ENCODE assay signal across 28 cellular contexts in the genomic region with DNA sequence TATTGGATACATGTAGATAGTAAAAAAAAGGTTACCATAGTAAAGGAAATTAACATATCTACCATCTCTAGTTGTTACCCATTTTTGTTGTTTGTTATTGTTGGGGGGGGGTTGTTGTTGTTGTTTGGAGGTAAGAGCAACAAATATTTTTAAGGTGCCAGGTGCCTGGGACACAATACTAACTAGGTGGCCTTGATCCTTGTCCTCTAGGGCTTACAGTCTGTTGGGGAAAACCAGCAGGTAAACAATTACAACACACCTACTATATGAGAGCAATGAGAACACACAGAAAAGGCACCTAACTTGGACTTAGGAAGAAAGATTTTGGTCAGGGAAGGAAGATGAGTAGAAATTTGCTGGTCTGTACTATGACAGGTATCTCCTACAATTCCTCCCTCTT. TPM values are rescaled to one million over a fixed set of nuclear protein-coding genes. Genes with fewer than 3 reads are reported as not detected.
"Had no signal": no experiment of that assay in that cellular context is flagged by ENCODE, and none has a peak within 500 bp of the region (broad histone marks: within the 10 kb centered on the region; RNA-seq: fewer than 3 reads in every experiment).

No MANE protein-coding gene starts in this region.

- H3K4me3 ChIP-seq: lower lobe of right lung, psoas muscle, skin epidermis, stomach, testis, thyroid gland, transverse colon, upper lobe of left lung, vagina had no signal

- H3K36me3 ChIP-seq: lower lobe of right lung, neutrophil, stomach, thyroid gland, transverse colon, upper lobe of left lung, vagina had no signal

- DNase-seq: hypothalamus; immature natural killer cell; kidney; left ventricle myocardium superior; lower lobe of right lung; mammary epithelial cell; mesenchymal stem cell; naive thymus-derived CD8-positive, alpha-beta T cell; occipital lobe; psoas muscle; stimulated activated CD4-positive, alpha-beta T cell treated with anti-CD3 and anti-CD28 coated beads, Interleukin-12 subunit alpha, Interleukin-12 subunit beta, amount 100 ng/mL, for 4 hours; stimulated activated CD4-positive, alpha-beta T cell treated with anti-CD3 and anti-CD28 coated beads, Interleukin-15, amount 100 ng/mL, for 24 hours; stimulated activated CD4-positive, alpha-beta T cell treated with anti-CD3 and anti-CD28 coated beads, Interleukin-2, amount 100 ng/mL, for 24 hours; stimulated activated CD4-positive, alpha-beta T cell treated with anti-CD3 and anti-CD28 coated beads, Interleukin-4, amount 100 ng/mL, for 1 hour; stimulated activated naive B cell treated with anti-CD40 and anti-IgM and Interleukin-4, amounts not matched to agents 10 μg/mL and 1 μg/mL and 100 μg/mL, for 72 hours; stimulated activated naive CD8-positive, alpha-beta T cell treated with anti-CD3 and anti-CD28 coated beads, Interleukin-15, Interleukin-2, amounts not matched to agents 100 U/mL and 50 U/mL, for 24 hours; stomach; testis; thyroid gland; transverse colon; upper lobe of left lung had no signal

- H3K27me3 ChIP-seq: neutrophil, stomach, testis, thyroid gland, transverse colon, upper lobe of left lung, vagina had no signal

- H3K27me3 Mint-ChIP-seq: naive thymus-derived CD8-positive, alpha-beta T cell; stimulated activated naive B cell treated with anti-CD40 and anti-IgM and Interleukin-4, amounts not matched to agents 10 μg/mL and 1 μg/mL and 100 μg/mL, for 72 hours had no signal

- H3K36me3 Mint-ChIP-seq: immature natural killer cell; naive thymus-derived CD8-positive, alpha-beta T cell; stimulated activated naive B cell treated with anti-CD40 and anti-IgM and Interleukin-4, amounts not matched to agents 10 μg/mL and 1 μg/mL and 100 μg/mL, for 72 hours had no signal

- ATAC-seq: left ventricle myocardium superior; lower lobe of right lung; naive thymus-derived CD8-positive, alpha-beta T cell; psoas muscle; sciatic nerve; stimulated activated naive B cell treated with anti-CD40 and anti-IgM and Interleukin-4, amounts not matched to agents 10 μg/mL and 1 μg/mL and 100 μg/mL, for 72 hours; stimulated activated naive CD8-positive, alpha-beta T cell treated with anti-CD3 and anti-CD28 coated beads, Interleukin-15, Interleukin-2, amounts not matched to agents 100 U/mL and 50 U/mL, for 24 hours had no signal

- H3K27ac ChIP-seq: lower lobe of right lung, neutrophil, parathyroid adenoma, psoas muscle, skin epidermis, stomach, testis, thyroid gland, transverse colon, upper lobe of left lung, vagina had no signal

- H3K9me3 ChIP-seq: lower lobe of right lung, neutrophil, psoas muscle, stomach, testis, thyroid gland, transverse colon, upper lobe of left lung, vagina had no signal

- H3K9me3 Mint-ChIP-seq: naive thymus-derived CD8-positive, alpha-beta T cell; nephron; neural crest cell; stimulated activated naive B cell treated with anti-CD40 and anti-IgM and Interleukin-4, amounts not matched to agents 10 μg/mL and 1 μg/mL and 100 μg/mL, for 72 hours had no signal

- H3K9ac ChIP-seq: parathyroid adenoma had no signal

- H3K27ac Mint-ChIP-seq: immature natural killer cell; naive thymus-derived CD8-positive, alpha-beta T cell; nephron; stimulated activated naive B cell treated with anti-CD40 and anti-IgM and Interleukin-4, amounts not matched to agents 10 μg/mL and 1 μg/mL and 100 μg/mL, for 72 hours had no signal

- H3K4me1 ChIP-seq: lower lobe of right lung, parathyroid adenoma, psoas muscle, stomach, testis, thyroid gland, upper lobe of left lung, vagina had no signal

- H3K4me1 Mint-ChIP-seq: immature natural killer cell; naive thymus-derived CD8-positive, alpha-beta T cell; nephron; neural crest cell; stimulated activated naive B cell treated with anti-CD40 and anti-IgM and Interleukin-4, amounts not matched to agents 10 μg/mL and 1 μg/mL and 100 μg/mL, for 72 hours had no signal

- H3K4me3 Mint-ChIP-seq: immature natural killer cell; naive thymus-derived CD8-positive, alpha-beta T cell; nephron; neural crest cell; stimulated activated naive B cell treated with anti-CD40 and anti-IgM and Interleukin-4, amounts not matched to agents 10 μg/mL and 1 μg/mL and 100 μg/mL, for 72 hours had no signal

RNA-seq across cellular contexts. Expression of a gene that starts 46.3 kb away (rescaled TPM):
- total RNA-seq: naive thymus-derived CD8-positive, alpha-beta T cell had no signal
